ENCODE assay signal across 9 cellular contexts in the genomic region with DNA sequence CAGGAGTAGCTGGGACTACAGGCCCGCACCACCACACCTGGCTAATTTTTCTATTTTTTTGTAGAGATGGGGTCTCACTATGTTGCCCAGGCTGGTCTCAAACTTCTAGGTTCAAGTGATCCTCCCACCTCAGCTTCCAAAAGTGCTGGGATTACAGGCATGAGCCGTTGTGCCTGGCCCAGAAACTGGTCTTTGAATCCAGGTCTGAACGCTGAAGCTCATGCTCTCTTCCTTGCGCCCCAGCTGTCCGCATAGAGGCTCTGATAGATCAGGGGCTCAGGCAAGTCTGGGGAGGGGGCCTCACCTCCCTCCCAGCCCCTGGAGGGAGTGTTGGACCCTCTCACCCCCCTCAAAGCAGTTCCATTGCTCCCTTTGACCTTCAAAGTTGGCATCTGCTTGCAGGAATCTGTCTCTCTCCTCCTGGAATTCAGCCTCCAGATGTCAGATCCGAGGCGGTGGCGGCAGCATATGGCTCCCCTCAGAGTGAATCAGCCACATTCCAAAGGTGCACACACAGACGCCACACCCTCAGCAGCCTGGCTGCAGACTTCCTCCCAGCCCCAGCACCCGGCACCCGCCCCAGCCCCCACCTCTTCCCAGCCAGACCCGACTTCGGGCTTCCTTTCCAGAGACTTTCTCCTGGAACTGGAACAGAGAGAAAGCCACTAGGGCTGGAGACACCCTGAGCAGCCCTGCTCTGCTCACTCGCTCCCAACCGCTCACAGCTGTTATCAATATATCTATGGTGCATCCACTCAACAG.
DNase-seq lines count a peak whose midpoint lies in the region; ATAC-seq and TF ChIP-seq lines count a peak whose summit lies in the region.
"Had no signal": no experiment of that assay in that cellular context is flagged by ENCODE, and none has a peak within 500 bp of the region (broad histone marks: within the 10 kb centered on the region; RNA-seq: fewer than 3 reads in every experiment).

No MANE protein-coding gene starts in this region.

- H3K27ac ChIP-seq in RWPE2 (ENCODE audit: poor library complexity, severe bottlenecking) (peak overlapping the region; percentile 97), parathyroid adenoma (no peak overlapping the region)

- H2AFZ ChIP-seq in parathyroid adenoma, result peak overlapping the region; percentile 29

- H3K79me2 ChIP-seq in parathyroid adenoma, result no peaks in the 10 kb centered on the region

- peaks cover 12% of the 10 kb centered on the region for H3K36me3 ChIP-seq in RWPE2 (ENCODE audit: low read depth)
- no peaks in the 10 kb centered on the region for H3K36me3 ChIP-seq in parathyroid adenoma (ENCODE audit: control insufficient read depth, insufficient read depth, low read length)

- H3K4me3 ChIP-seq in RWPE2 (ENCODE audit: severe bottlenecking), result no peak overlapping the region
- H3K4me3 ChIP-seq in foreskin fibroblast (ENCODE audit: low read depth in 1 of 2, low read length in 2 of 2), result no peak overlapping the region
- H3K4me3 ChIP-seq in parathyroid adenoma (ENCODE audit: low read depth, low read length), result no peak overlapping the region
- H3K4me3 ChIP-seq: GM12878 had no signal

- no peak overlapping the region for H3K4me2 ChIP-seq in parathyroid adenoma (ENCODE audit: low read length)

- no peak for TF ChIP-seq CTCF in RWPE2 (IDR thresholded peaks at IDR 0.05; ENCODE audit: poor library complexity, severe bottlenecking)
- TF ChIP-seq CTCF in foreskin fibroblast (IDR thresholded peaks at IDR 0.05; ENCODE audit: low read depth, low read length), result no peak
- TF ChIP-seq CTCF in parathyroid adenoma (IDR thresholded peaks at IDR 0.05), result no peak
- no peak for TF ChIP-seq CTCF in GM20000 (IDR thresholded peaks at IDR 0.05; ENCODE audit: extremely low read depth, missing control alignments)

- peak; percentile 95 for DNase-seq in EL
- peak; percentile 98 for DNase-seq in RWPE2 (ENCODE audit: low spot score)
- peak; percentile 94 to 98 for DNase-seq in foreskin fibroblast
- no peak for DNase-seq in GM20000 (ENCODE audit: low spot score)
- no peak for DNase-seq in NCI-H2081 treated with DMSO at 0.1 percent for 48 hours (lab: John Stamatoyannopoulos, UW)

- H3K27me3 ChIP-seq in RWPE2 (ENCODE audit: insufficient read depth, poor library complexity, severe bottlenecking) (no peaks in the 10 kb centered on the region), parathyroid adenoma (ENCODE audit: control insufficient read depth, insufficient read depth, low read length) (no peaks in the 10 kb centered on the region)

- ATAC-seq in RWPE2 (ENCODE audit: low read depth) (peak; percentile 97), GM19452 (IDR thresholded peaks at IDR 0.05; ENCODE audit: unreplicated experiment) (no peak), HG02973 (IDR thresholded peaks at IDR 0.05; ENCODE audit: unreplicated experiment) (no peak)
- ATAC-seq: GM12878 had no signal

- H3K4me1 ChIP-seq in RWPE2 (ENCODE audit: insufficient read depth, poor library complexity, severe bottlenecking) (peaks cover 29% of the 10 kb centered on the region), parathyroid adenoma (peaks cover 11% of the 10 kb centered on the region)

- H3K9me3 ChIP-seq in RWPE2 (ENCODE audit: severe bottlenecking), result no peaks in the 10 kb centered on the region
- H3K9me3 ChIP-seq in parathyroid adenoma (ENCODE audit: control insufficient read depth, low read length), result no peaks in the 10 kb centered on the region

- H3K9ac ChIP-seq in parathyroid adenoma, result no peak overlapping the region

Comparison
In these comparisons a context has a peak if more than half of its experiments do, and no peak if none do; other contexts are left out.
1. DNase-seq: peak in EL (single experiment), RWPE2 (single experiment) and foreskin fibroblast (2 of 2); none in GM20000 (single experiment) and NCI-H2081 treated with DMSO at 0.1 percent for 48 hours (single experiment).